ENCODE assay signal across 11 cellular contexts in genomic region chr11:28146123-28146751, GRCh38. TPM values are rescaled to one million over a fixed set of nuclear protein-coding genes. Genes with fewer than 3 reads are reported as not detected.
A peak's percentile ranks its signal among the peaks of the same experiment; 100 is the strongest.
DNase-seq lines count a peak whose midpoint lies in the region; ATAC-seq and TF ChIP-seq lines count a peak whose summit lies in the region.
"Had no signal": no experiment of that assay in that cellular context is flagged by ENCODE, and none has a peak within 500 bp of the region (broad histone marks: within the 10 kb centered on the region; RNA-seq: fewer than 3 reads in every experiment).

No MANE protein-coding gene starts in this region.

- H3K4me2 ChIP-seq in smooth muscle cell, result peak overlapping the region; percentile 80

- TF ChIP-seq CTCF in smooth muscle cell (IDR thresholded peaks at IDR 0.05; ENCODE audit: borderline replicate concordance, insufficient read depth, poor library complexity, severe bottlenecking), result no peak

- no peaks in the 10 kb centered on the region for H4K20me1 ChIP-seq in smooth muscle cell (ENCODE audit: low read depth)

- no peak overlapping the region for H3K4me3 Mint-ChIP-seq in activated T-cell treated with anti-CD3 and anti-CD28 coated beads, Interleukin-2, amount 50 U/mL, for 72 hours

- H3K27ac ChIP-seq in smooth muscle cell (ENCODE audit: low read depth), result peak overlapping the region; percentile 68
- H3K27ac ChIP-seq: transverse colon had no signal

- H3K4me1 Mint-ChIP-seq in activated T-cell treated with anti-CD3 and anti-CD28 coated beads, Interleukin-2, amount 50 U/mL, for 72 hours (ENCODE audit: low read depth), result peaks cover 4% of the 10 kb centered on the region

- H3K79me2 ChIP-seq in smooth muscle cell (ENCODE audit: low read depth), result no peaks in the 10 kb centered on the region

- peaks cover under 1% of the 10 kb centered on the region in 2 donors for H3K36me3 Mint-ChIP-seq in activated T-cell treated with anti-CD3 and anti-CD28 coated beads, Interleukin-2, amount 50 U/mL, for 72 hours (ENCODE audit: insufficient read depth in 2 of 2)

- H3K9me3 ChIP-seq in smooth muscle cell (replicated peaks; ENCODE audit: low read depth), result no peaks in the 10 kb centered on the region
- H3K9me3 ChIP-seq: transverse colon had no signal

- H3K27me3 Mint-ChIP-seq in activated T-cell treated with anti-CD3 and anti-CD28 coated beads, Interleukin-2, amount 50 U/mL, for 72 hours (ENCODE audit: low read depth), result no peaks in the 10 kb centered on the region

- ATAC-seq in activated T-cell treated with anti-CD3 and anti-CD28 coated beads, Interleukin-2, amount 50 U/mL, for 72 hours (replicated peaks in 1 of 2), result peak; percentile 39 to 52
- no peak for ATAC-seq in GM21576 (IDR thresholded peaks at IDR 0.05; ENCODE audit: unreplicated experiment)

- H3K27me3 ChIP-seq in smooth muscle cell (ENCODE audit: low read depth), result no peaks in the 10 kb centered on the region
- H3K27me3 ChIP-seq: transverse colon had no signal

- H3K27ac Mint-ChIP-seq in activated T-cell treated with anti-CD3 and anti-CD28 coated beads, Interleukin-2, amount 50 U/mL, for 72 hours, result no peak overlapping the region

- no peak overlapping the region for H3K4me3 ChIP-seq in smooth muscle cell
- H3K4me3 ChIP-seq: lung, transverse colon had no signal

- DNase-seq in activated T-cell treated with anti-CD3 and anti-CD28 coated beads, Interleukin-2, amount 50 U/mL, for 72 hours, result no peak
- DNase-seq in activated T-cell treated with anti-CD3 and anti-CD28 coated beads for 4 hours (no peak), SK-MEL-5 (ENCODE audit: low read depth, low spot score) (peak; percentile 19), fibroblast of the conjunctiva (ENCODE audit: low read depth) (peak; percentile 69), smooth muscle cell (lab: John Stamatoyannopoulos, UW; ENCODE audit: unreplicated experiment) (no peak), KBM-7 (no peak), DMS114 treated with DMSO at 0.1 percent for 48 hours (lab: John Stamatoyannopoulos, UW; ENCODE audit: unreplicated experiment) (no peak)
- DNase-seq: stimulated activated CD4-positive, alpha-beta T cell treated with anti-CD3 and anti-CD28 coated beads, Interleukin-1b, Interleukin-23, amount 100 ng/mL, for 48 hours; transverse colon had no signal

- H3K9me3 Mint-ChIP-seq in activated T-cell treated with anti-CD3 and anti-CD28 coated beads, Interleukin-2, amount 50 U/mL, for 72 hours, result no peaks in the 10 kb centered on the region

- in situ Hi-C loops in SK-MEL-5 (cut with HindIII; ENCODE audit: low pct_unique_long_range_greater_than_20kb, low sequenced_read_pairs), result no loop called here
- in situ Hi-C loops in KBM-7 (cut with MboI; ENCODE audit: low pct_unique_long_range_greater_than_20kb, low sequenced_read_pairs), result no loop called here

- H2AFZ ChIP-seq in smooth muscle cell (ENCODE audit: low read depth), result no peak overlapping the region

- peaks cover 13% of the 10 kb centered on the region for H3F3A ChIP-seq in smooth muscle cell (ENCODE audit: low read depth)

- peak overlapping the region; percentile 20 for H3K9ac ChIP-seq in smooth muscle cell (ENCODE audit: low read depth)

- H3K36me3 ChIP-seq in smooth muscle cell (ENCODE audit: low read depth), result no peaks in the 10 kb centered on the region
- H3K36me3 ChIP-seq: transverse colon had no signal

- peaks cover 24% of the 10 kb centered on the region for H3K4me1 ChIP-seq in smooth muscle cell (ENCODE audit: low read depth)

- WGBS in smooth muscle cell (ENCODE audit: low lambda C conversion rate), result 0% methylated on average over 2 of the region's 2 CpGs

RNA-seq across cellular contexts. Expression of gene METTL15, which starts 38.0 kb away (rescaled TPM):
- 10 to 100 TPM; 18.2 to 19.5 TPM for total RNA-seq in activated T-cell treated with anti-CD3 and anti-CD28 coated beads, Interleukin-2, amount 50 U/mL, for 72 hours
- total RNA-seq in SK-MEL-5 (2014; rRNA removed; shearing (Covaris generic)), result 18.4 and 19.1 TPM in 2 replicates
- 7.4 and 9.8 TPM in 2 replicates for polyA plus RNA-seq in SK-MEL-5 (2015; cell fraction: cytosol; rRNA removed)
- polyA plus RNA-seq in SK-MEL-5 (2015; cell fraction: nucleus; rRNA removed), result 13.6 and 17.2 TPM in 2 replicates
- 21.3 and 26.1 TPM in 2 replicates for total RNA-seq in smooth muscle cell
- polyA plus RNA-seq in smooth muscle cell, result 8.1 and 11.7 TPM in 2 replicates

RNA-seq across cellular contexts. Expression of gene KIF18A, which starts 38.3 kb away (rescaled TPM):
- total RNA-seq in activated T-cell treated with anti-CD3 and anti-CD28 coated beads, Interleukin-2, amount 50 U/mL, for 72 hours, result 10 to 100 TPM; 26.6 to 29.2 TPM
- 15.3 and 16.1 TPM in 2 replicates for total RNA-seq in SK-MEL-5 (2014; rRNA removed; shearing (Covaris generic))
- 7.5 and 9.2 TPM in 2 replicates for polyA plus RNA-seq in SK-MEL-5 (2015; cell fraction: cytosol; rRNA removed)
- 9.0 and 22.3 TPM in 2 replicates for polyA plus RNA-seq in SK-MEL-5 (2015; cell fraction: nucleus; rRNA removed)
- total RNA-seq in smooth muscle cell, result 5.4 and 6.7 TPM in 2 replicates
- polyA plus RNA-seq in smooth muscle cell, result 1.3 and 2.2 TPM in 2 replicates

Comparison
In these comparisons a context has a peak if more than half of its experiments do, and no peak if none do; other contexts are left out.
1. DNase-seq: peak in SK-MEL-5 (single experiment) and fibroblast of the conjunctiva (single experiment); none in activated T-cell treated with anti-CD3 and anti-CD28 coated beads, Interleukin-2, amount 50 U/mL, for 72 hours (0 of 2), activated T-cell treated with anti-CD3 and anti-CD28 coated beads for 4 hours (single experiment), smooth muscle cell (single experiment), KBM-7 (single experiment) and DMS114 treated with DMSO at 0.1 percent for 48 hours (single experiment).